In the genomic region with DNA sequence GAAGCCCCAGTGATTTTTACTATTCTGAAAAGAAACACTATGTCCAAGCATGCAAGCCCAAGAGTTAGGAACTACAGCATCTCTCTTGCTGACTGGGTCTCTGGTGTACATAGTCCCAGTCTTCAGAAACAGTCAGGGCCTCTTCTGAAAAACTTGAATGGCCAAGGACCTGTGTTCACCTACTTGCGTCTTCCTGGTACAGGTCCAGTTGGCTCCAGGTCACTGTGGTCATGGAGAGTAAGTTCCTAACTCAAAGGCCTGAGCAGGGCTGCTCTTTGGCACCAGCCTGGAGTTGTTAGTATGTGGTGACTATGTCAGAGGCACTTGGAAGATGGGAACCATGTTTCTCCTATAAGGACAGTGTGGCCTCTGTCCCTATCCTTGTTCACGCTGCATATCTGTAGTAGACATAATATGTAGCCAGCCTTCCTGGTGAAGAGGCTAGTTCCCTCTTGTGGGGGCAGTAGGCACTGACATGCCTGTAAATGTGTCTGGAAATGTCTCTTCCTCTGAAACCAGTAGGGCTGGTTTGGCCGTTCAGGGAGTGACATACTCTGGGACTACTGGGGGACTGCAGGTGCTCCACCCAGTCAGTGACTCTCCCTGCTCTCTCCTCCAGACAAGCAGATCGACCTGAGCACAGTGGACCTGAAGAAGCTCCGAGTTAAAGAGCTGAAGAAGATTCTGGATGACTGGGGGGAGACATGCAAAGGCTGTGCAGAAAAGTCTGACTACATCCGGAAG, we compare ENCODE assay signal across 8 cellular contexts. TPM values are rescaled to one million over a fixed set of nuclear protein-coding genes. Genes with fewer than 3 reads are reported as not detected.
A peak's percentile ranks its signal among the peaks of the same experiment; 100 is the strongest.
DNase-seq lines count a peak whose midpoint lies in the region; ATAC-seq and TF ChIP-seq lines count a peak whose summit lies in the region.
"Had no signal": no experiment of that assay in that cellular context is flagged by ENCODE, and none has a peak within 500 bp of the region (broad histone marks: within the 10 kb centered on the region; RNA-seq: fewer than 3 reads in every experiment).

No MANE protein-coding gene starts in this region.

- H3F3A ChIP-seq in MM.1S (ENCODE audit: insufficient read depth, low read length): peaks cover 43% of the 10 kb centered on the region
- peaks cover 5% of the 10 kb centered on the region for H3F3A ChIP-seq in neural cell (ENCODE audit: insufficient read depth, low read length, poor library complexity, severe bottlenecking)

- intact Hi-C loops in breast epithelium (cut with DNase I; ENCODE audit: low total_unique reads): loop anchor here (5.0 kb wide), 1 partner anchor 776 kb away; the partner anchor contains the start of gene CISH

- TF ChIP-seq RAD21 in neural cell (conservative IDR thresholded peaks at IDR 0.05): no peak

- H3K9me2 ChIP-seq in MM.1S (replicated peaks; ENCODE audit: insufficient read depth, low read length) (no peaks in the 10 kb centered on the region), neural cell (ENCODE audit: insufficient read depth, low read length) (no peaks in the 10 kb centered on the region)

- H2AFZ ChIP-seq in MM.1S (ENCODE audit: low read length) (no peak overlapping the region), neural cell (ENCODE audit: low read depth, low read length) (no peak overlapping the region)

- no peaks in the 10 kb centered on the region for H3K9me3 ChIP-seq in MM.1S (replicated peaks; ENCODE audit: insufficient read depth, low read length)
- H3K9me3 ChIP-seq in breast epithelium: no peaks in the 10 kb centered on the region
- H3K9me3 ChIP-seq in neural cell (ENCODE audit: low read length): no peaks in the 10 kb centered on the region

- TF ChIP-seq CTCF in MM.1S (IDR thresholded peaks at IDR 0.05; ENCODE audit: low read length) (peak; percentile 33), breast epithelium (IDR thresholded peaks at IDR 0.05) (peak; percentile 19 to 54 (median 53)), neural cell (IDR thresholded peaks at IDR 0.05; ENCODE audit: poor library complexity, severe bottlenecking) (peak; percentile 14)

- peaks cover 8% of the 10 kb centered on the region for H3K36me3 ChIP-seq in MM.1S (replicated peaks; ENCODE audit: insufficient read depth, low read length)
- no peaks in the 10 kb centered on the region for H3K36me3 ChIP-seq in breast epithelium
- H3K36me3 ChIP-seq in neural cell (ENCODE audit: insufficient read depth, low read length): peaks cover 14% of the 10 kb centered on the region

- no peak for TF ChIP-seq EP300 in neural cell (conservative IDR thresholded peaks at IDR 0.05; ENCODE audit: poor library complexity, severe bottlenecking)

- DNase-seq in GF-D8 (lab: John Stamatoyannopoulos, UW) (peak; percentile 1), MM.1S (no peak), breast epithelium (ENCODE audit: low spot score in 2 of 2) (peak in 1 of 2 donors; percentile 63), C1 segment of cervical spinal cord (lab: John Stamatoyannopoulos, UW) (no peak), DMS153 (lab: John Stamatoyannopoulos, UW) (no peak)

- no peak for TF ChIP-seq POLR2A in breast epithelium (IDR thresholded peaks at IDR 0.05)

- H3K79me2 ChIP-seq in MM.1S (ENCODE audit: low read length) (peaks cover 74% of the 10 kb centered on the region), neural cell (replicated peaks; ENCODE audit: insufficient read depth, low read length) (peaks cover 38% of the 10 kb centered on the region)

- H3K27me3 ChIP-seq in MM.1S (replicated peaks; ENCODE audit: insufficient read depth, low read length) (no peaks in the 10 kb centered on the region), breast epithelium (no peaks in the 10 kb centered on the region), neural cell (ENCODE audit: insufficient read depth, low read depth, low read length) (no peaks in the 10 kb centered on the region)

- H3K4me3 ChIP-seq in MM.1S (ENCODE audit: low read length) (no peak overlapping the region), breast epithelium (no peak overlapping the region), neural cell (ENCODE audit: low read length) (peak overlapping the region; percentile 95)

- ATAC-seq in GM21423 (IDR thresholded peaks at IDR 0.05; ENCODE audit: unreplicated experiment): no peak
- ATAC-seq: right cardiac atrium had no signal

- H3K4me1 ChIP-seq in MM.1S (ENCODE audit: low read length) (peaks cover 48% of the 10 kb centered on the region), breast epithelium (peaks cover 9 to 46% of the 10 kb centered on the region in 2 donors)

- H3K9ac ChIP-seq in MM.1S (ENCODE audit: low read length): no peak overlapping the region
- H3K9ac ChIP-seq in neural cell (ENCODE audit: low read length): no peak overlapping the region

- H4K20me1 ChIP-seq in MM.1S (ENCODE audit: insufficient read depth, low read length) (0 out of 2 replicates have a peak, but pooled peaks cover 4% of the 10 kb centered on the region), neural cell (ENCODE audit: insufficient read depth) (no peaks in the 10 kb centered on the region)

- H3K4me2 ChIP-seq in MM.1S (ENCODE audit: low read depth, low read length) (no peak overlapping the region), neural cell (ENCODE audit: low read length) (peak overlapping the region; percentile 3)

- H3K27ac ChIP-seq in MM.1S (ENCODE audit: low read length): no peak overlapping the region
- peak overlapping the region; percentile 33 to 66 for H3K27ac ChIP-seq in breast epithelium
- H3K27ac ChIP-seq in neural cell (ENCODE audit: low read length): no peak overlapping the region

TF ChIP-seq in neural cell, 6 proteins besides CTCF, POLR2A, EP300 and RAD21:
- TF ChIP-seq MXI1 (conservative IDR thresholded peaks at IDR 0.05; ENCODE audit: poor library complexity, severe bottlenecking) (no peak), SMC3 (conservative IDR thresholded peaks at IDR 0.05; ENCODE audit: poor library complexity) (no peak), POLR2AphosphoS5 (IDR thresholded peaks at IDR 0.05) (no peak), EZH2 (IDR thresholded peaks at IDR 0.05; ENCODE audit: borderline replicate concordance, insufficient read depth, low read length, poor library complexity, severe bottlenecking) (no peak), TAF1 (IDR thresholded peaks at IDR 0.05; ENCODE audit: low read depth) (no peak)
- TF ChIP-seq, protein P1, sequence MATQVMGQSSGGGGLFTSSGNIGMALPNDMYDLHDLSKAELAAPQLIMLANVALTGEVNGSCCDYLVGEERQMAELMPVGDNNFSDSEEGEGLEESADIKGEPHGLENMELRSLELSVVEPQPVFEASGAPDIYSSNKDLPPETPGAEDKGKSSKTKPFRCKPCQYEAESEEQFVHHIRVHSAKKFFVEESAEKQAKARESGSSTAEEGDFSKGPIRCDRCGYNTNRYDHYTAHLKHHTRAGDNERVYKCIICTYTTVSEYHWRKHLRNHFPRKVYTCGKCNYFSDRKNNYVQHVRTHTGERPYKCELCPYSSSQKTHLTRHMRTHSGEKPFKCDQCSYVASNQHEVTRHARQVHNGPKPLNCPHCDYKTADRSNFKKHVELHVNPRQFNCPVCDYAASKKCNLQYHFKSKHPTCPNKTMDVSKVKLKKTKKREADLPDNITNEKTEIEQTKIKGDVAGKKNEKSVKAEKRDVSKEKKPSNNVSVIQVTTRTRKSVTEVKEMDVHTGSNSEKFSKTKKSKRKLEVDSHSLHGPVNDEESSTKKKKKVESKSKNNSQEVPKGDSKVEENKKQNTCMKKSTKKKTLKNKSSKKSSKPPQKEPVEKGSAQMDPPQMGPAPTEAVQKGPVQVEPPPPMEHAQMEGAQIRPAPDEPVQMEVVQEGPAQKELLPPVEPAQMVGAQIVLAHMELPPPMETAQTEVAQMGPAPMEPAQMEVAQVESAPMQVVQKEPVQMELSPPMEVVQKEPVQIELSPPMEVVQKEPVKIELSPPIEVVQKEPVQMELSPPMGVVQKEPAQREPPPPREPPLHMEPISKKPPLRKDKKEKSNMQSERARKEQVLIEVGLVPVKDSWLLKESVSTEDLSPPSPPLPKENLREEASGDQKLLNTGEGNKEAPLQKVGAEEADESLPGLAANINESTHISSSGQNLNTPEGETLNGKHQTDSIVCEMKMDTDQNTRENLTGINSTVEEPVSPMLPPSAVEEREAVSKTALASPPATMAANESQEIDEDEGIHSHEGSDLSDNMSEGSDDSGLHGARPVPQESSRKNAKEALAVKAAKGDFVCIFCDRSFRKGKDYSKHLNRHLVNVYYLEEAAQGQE (IDR thresholded peaks at IDR 0.05; ENCODE audit: borderline replicate concordance): no peak
TF ChIP-seq in neural cell: peak in this region for 0.

RNA-seq across cellular contexts. Expression of gene RBM15B, which starts 2.6 kb away (rescaled TPM):
- total RNA-seq in breast epithelium: 10 to 100 TPM; 24.6 to 32.5 (median 28.7) TPM
- 24.1 and 27.4 TPM in 2 replicates for polyA plus RNA-seq in neural cell
- 65.9 and 73.0 TPM in 2 replicates for polyA minus RNA-seq in neural cell

RNA-seq across cellular contexts. Expression of gene MANF, which starts 3.4 kb away (rescaled TPM):
- 10 to 100 TPM; 34.2 to 80.6 (median 40.0) TPM for total RNA-seq in breast epithelium
- polyA plus RNA-seq in neural cell: 60.7 and 77.3 TPM in 2 replicates
- 23.4 and 26.3 TPM in 2 replicates for polyA minus RNA-seq in neural cell

Comparison
In these comparisons a context has a peak if more than half of its experiments do, and no peak if none do; other contexts are left out.
1. H3K27ac ChIP-seq: peak in breast epithelium (2 of 2); none in MM.1S (single experiment) and neural cell (single experiment).
2. Peak in every context shown above with its lines, with median percentiles within 50 percentile points of each other: CTCF ChIP-seq.